13 cellular contexts compared by ENCODE assay signal in the genomic region with DNA sequence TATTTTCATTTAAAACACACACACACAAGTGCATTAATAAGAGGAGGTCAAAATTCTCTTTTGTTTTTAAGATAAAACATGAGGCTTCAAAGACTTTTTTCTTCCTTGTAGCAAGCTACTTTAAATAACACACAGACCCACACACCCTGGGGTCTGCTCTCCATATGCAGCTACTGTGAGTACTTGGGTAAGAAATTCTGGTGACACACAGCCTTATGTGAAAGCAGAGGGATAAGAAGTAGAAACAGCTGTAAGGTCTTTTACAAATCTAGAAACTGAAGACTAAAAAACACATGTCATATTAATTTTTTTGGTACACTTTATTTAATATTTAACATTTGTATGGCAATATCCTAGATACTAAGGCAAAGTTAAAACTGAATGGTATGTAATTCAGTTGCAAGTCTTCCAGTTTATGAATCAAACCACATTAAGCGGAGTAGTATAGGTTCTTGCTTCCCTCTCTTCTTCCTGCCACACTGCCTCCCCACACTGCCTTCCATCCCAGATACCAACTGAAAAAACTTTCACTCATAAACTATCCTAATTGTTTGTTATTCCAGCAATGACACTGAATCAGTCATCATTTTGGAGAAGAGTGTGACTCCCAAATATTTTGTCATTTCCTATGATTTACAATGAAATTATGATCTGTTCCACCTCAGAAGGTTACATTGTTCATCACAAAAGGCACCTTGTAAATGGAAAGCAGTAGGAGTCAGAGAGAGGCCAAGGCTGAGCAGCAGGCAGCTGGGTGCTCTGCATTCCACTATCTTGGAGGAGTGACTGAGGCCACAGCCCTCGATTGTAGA.
DNase-seq lines count a peak whose midpoint lies in the region; ATAC-seq and TF ChIP-seq lines count a peak whose summit lies in the region.
"Had no signal": no experiment of that assay in that cellular context is flagged by ENCODE, and none has a peak within 500 bp of the region (broad histone marks: within the 10 kb centered on the region; RNA-seq: fewer than 3 reads in every experiment).

No MANE protein-coding gene starts in this region.

- H3K27me3 ChIP-seq in Panc1 (ENCODE audit: control insufficient read depth, insufficient read depth, low read length) = no peaks in the 10 kb centered on the region
- H3K27me3 ChIP-seq in trophoblast cell (ENCODE audit: insufficient read depth, low read length) = no peaks in the 10 kb centered on the region

- BruUV-seq in Panc1 (replicated peaks; lab: Mats Ljungman, UMichigan) = no TSS peak

- H4K91ac ChIP-seq in trophoblast cell (ENCODE audit: low read depth, low read length) = no peak overlapping the region

- WGBS in trophoblast cell (ENCODE audit: extremely low coverage, insufficient coverage, insufficient read length) = no CpG with 5 or more reads among the region's 2 CpGs

- no peak overlapping the region for H2BK120ac ChIP-seq in trophoblast cell (ENCODE audit: insufficient read depth, low read length, poor library complexity)

- no peaks in the 10 kb centered on the region for H3K9me3 ChIP-seq in Panc1 (ENCODE audit: control insufficient read depth, insufficient read depth, low read depth, low read length)
- no peaks in the 10 kb centered on the region for H3K9me3 ChIP-seq in trophoblast cell (ENCODE audit: insufficient read depth, low read depth, low read length)

- CTCF ChIA-PET in Panc1 (lab: Charles Lee) = no interaction called here

- no peak for TF ChIP-seq CTCF in Panc1 (IDR thresholded peaks at IDR 0.05)

- H3K27ac ChIP-seq in Panc1 (ENCODE audit: low read length) (no peak overlapping the region), trophoblast cell (ENCODE audit: low read depth, low read length) (no peak overlapping the region)
- H3K27ac ChIP-seq: C4-2B had no signal

- no peak overlapping the region for H2BK5ac ChIP-seq in trophoblast cell (ENCODE audit: low read depth, low read length, poor library complexity)

- H3K18ac ChIP-seq in trophoblast cell (ENCODE audit: low read length) = no peak overlapping the region

- no peak overlapping the region for H3K4me2 ChIP-seq in trophoblast cell (ENCODE audit: low read length)

- no peaks in the 10 kb centered on the region for H3K4me1 ChIP-seq in Panc1 (ENCODE audit: control insufficient read depth, insufficient read depth, low read length)
- peaks cover 4 to 8% of the 10 kb centered on the region in 2 experiments for H3K4me1 ChIP-seq in trophoblast cell (ENCODE audit: control insufficient read depth in 1 of 2, insufficient read depth in 2 of 2, low read length in 2 of 2)

- POLR2A ChIA-PET in Panc1 (lab: Charles Lee) = no interaction called here

- H3K23ac ChIP-seq in trophoblast cell (ENCODE audit: low read length) = no peak overlapping the region

- no peaks in the 10 kb centered on the region for H3K79me2 ChIP-seq in trophoblast cell (ENCODE audit: control insufficient read depth, insufficient read depth, low read length, poor library complexity)

- in situ Hi-C loops in Panc1 (cut with HindIII; ENCODE audit: low pct_unique_long_range_greater_than_20kb, low sequenced_read_pairs) = no loop called here

- DNase-seq in EL (peak; percentile 43), Panc1 (ENCODE audit: low read depth, low spot score) (no peak), fibroblast of peridontal ligament (ENCODE audit: extremely low read depth) (peak; percentile 66), myocyte (ENCODE audit: low read depth) (peak; percentile 22), T-helper 1 cell (no peak), trophoblast cell (no peak)
- DNase-seq: activated CD4-positive, alpha-beta memory T cell treated with anti-CD3 and anti-CD28 coated beads, Interleukin-2, amount 10 ng/mL, durations not matched to agents 7 days and 5 days; activated effector memory CD4-positive, alpha-beta T cell treated with anti-CD3 and anti-CD28 coated beads, Interleukin-2, amount 50 U/mL, for 16 hours; NCI-H1105 treated with DMSO at 0.1 percent for 48 hours had no signal

- H3K36me3 ChIP-seq in Panc1 (ENCODE audit: control insufficient read depth, insufficient read depth, low read length) (no peaks in the 10 kb centered on the region), trophoblast cell (ENCODE audit: control insufficient read depth in 1 of 2, insufficient read depth in 2 of 2, low read length in 2 of 2) (no peaks in the 10 kb centered on the region)

- peaks cover 11% of the 10 kb centered on the region for H3K79me1 ChIP-seq in trophoblast cell (ENCODE audit: low read length)

- no peak overlapping the region for H2AK5ac ChIP-seq in trophoblast cell (ENCODE audit: low read length)

- intact Hi-C loops in Panc1 (cut with micrococcal nuclease; ENCODE audit: unreplicated experiment) = loop anchor here (10.0 kb wide), 1 partner anchor 514 kb away; the partner anchor contains the start of gene C7

- no peak overlapping the region for H3K4me3 ChIP-seq in Panc1 (ENCODE audit: low read depth in 2 of 2, low read length in 2 of 2)
- H3K4me3 ChIP-seq in trophoblast cell (ENCODE audit: low read depth, low read length) = no peak overlapping the region

- H3K4ac ChIP-seq in trophoblast cell (ENCODE audit: low read depth, low read length) = no peak overlapping the region

- H2BK12ac ChIP-seq in trophoblast cell (ENCODE audit: low read length) = no peak overlapping the region

- peak; percentile 48; the same call in 1 of the 2 replicates for ATAC-seq in Panc1
- ATAC-seq in GM19328 (IDR thresholded peaks at IDR 0.05; ENCODE audit: unreplicated experiment) = no peak
- ATAC-seq in GM18868 (IDR thresholded peaks at IDR 0.05; ENCODE audit: unreplicated experiment) = no peak
- ATAC-seq: stimulated activated effector memory CD8-positive, alpha-beta T cell treated with anti-CD3 and anti-CD28 coated beads, Interleukin-12 subunit alpha, Interleukin-12 subunit beta, amount 100 ng/mL, for 72 hours had no signal

- no peak overlapping the region for H4K8ac ChIP-seq in trophoblast cell (ENCODE audit: low read depth, low read length)

- H3K14ac ChIP-seq in trophoblast cell (ENCODE audit: low read length) = no peak overlapping the region

- no peak overlapping the region for H4K12ac ChIP-seq in trophoblast cell (ENCODE audit: low read depth, low read length)

- no peak overlapping the region for H2AFZ ChIP-seq in trophoblast cell (ENCODE audit: insufficient read depth, low read length, poor library complexity)

- no peak overlapping the region for H3K9ac ChIP-seq in trophoblast cell (ENCODE audit: low read length)

Comparison
In these comparisons a context has a peak if more than half of its experiments do, and no peak if none do; other contexts are left out.
1. DNase-seq: peak in EL (single experiment), fibroblast of peridontal ligament (single experiment) and myocyte (single experiment); none in Panc1 (single experiment), T-helper 1 cell (0 of 5) and trophoblast cell (0 of 2).